Comparison of ENCODE assay signal across 8 cellular contexts in the genomic region with DNA sequence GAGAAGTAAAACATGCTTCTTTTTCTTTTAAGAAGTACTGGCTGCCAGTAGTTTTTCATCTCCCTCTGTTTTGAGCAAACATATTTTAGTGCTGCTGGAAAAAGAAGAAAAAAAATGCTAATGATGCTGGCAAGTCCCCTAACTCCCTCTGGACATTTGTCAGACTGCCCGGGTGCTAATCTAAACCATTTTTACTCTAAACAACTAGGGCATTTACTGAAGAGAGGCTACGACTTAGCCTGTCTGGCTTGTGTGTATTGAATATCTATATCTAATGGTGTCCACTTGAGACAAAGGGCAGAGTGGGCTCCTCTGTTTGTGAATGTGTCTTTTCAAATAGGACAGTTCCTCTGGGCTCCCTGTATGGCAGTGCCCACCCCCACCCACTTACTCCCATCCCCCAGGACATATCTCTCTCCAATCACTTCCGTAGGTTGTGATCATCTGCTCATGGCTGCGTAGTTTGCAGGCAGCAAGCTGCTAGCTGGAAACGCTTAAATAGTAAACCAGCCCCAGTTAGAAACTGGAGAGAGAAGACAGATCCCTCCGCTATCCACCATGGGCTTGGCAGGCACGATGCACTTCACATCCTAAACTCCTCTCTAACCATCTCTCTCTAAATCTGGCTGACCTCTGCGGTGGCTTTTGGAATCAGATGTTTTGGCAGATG. TPM values are rescaled to one million over a fixed set of nuclear protein-coding genes. Genes with fewer than 3 reads are reported as not detected.
DNase-seq lines count a peak whose midpoint lies in the region; ATAC-seq and TF ChIP-seq lines count a peak whose summit lies in the region.

No MANE protein-coding gene starts in this region.

- H3K4me1 ChIP-seq in IMR-90 (ENCODE audit: control insufficient read depth, insufficient read depth, low read length): peaks cover 13% of the 10 kb centered on the region
- H3K4me1 ChIP-seq in spleen: peaks cover 16 to 63% (median 40%) of the 10 kb centered on the region in 6 donors
- H3K4me1 ChIP-seq in OCI-LY7 (ENCODE audit: insufficient read depth, low read length, poor library complexity, severe bottlenecking): peaks cover 19% of the 10 kb centered on the region

- H3K4me1 Mint-ChIP-seq in activated CD4-positive, alpha-beta memory T cell treated with anti-CD3 and anti-CD28 coated beads, Interleukin-2, amount 10 ng/mL, durations not matched to agents 7 days and 5 days: peaks cover 71% of the 10 kb centered on the region

- H3K56ac ChIP-seq in IMR-90 (ENCODE audit: extremely low read depth, insufficient read depth, low read length): peak overlapping the region; percentile 90

- CTCF ChIA-PET in IMR-90 (lab: Yijun Ruan, JAX) (interaction anchor here (0.8 to 1.1 kb wide), 2 partner anchors 18 to 196 kb away, joined by 3 to 5 read pairs; no protein-coding TSS in a partner anchor), OCI-LY7 (lab: Charles Lee; ENCODE audit: unreplicated experiment) (no interaction called here)
- CTCF ChIA-PET in activated CD4-positive, alpha-beta memory T cell treated with anti-CD3 and anti-CD28 coated beads, Interleukin-2, amount 10 ng/mL, durations not matched to agents 7 days and 5 days (lab: Charles Lee): interaction anchor here (0.7 to 1.9 kb wide), 4 partner anchors 17 to 663 kb away, joined by 3 to 6 read pairs (median 4); no protein-coding TSS in a partner anchor

- H3K79me2 ChIP-seq in OCI-LY7 (ENCODE audit: insufficient read depth, low read depth, low read length): no peaks in the 10 kb centered on the region

- peak overlapping the region; percentile 39 to 85; a peak in 3 of 4 replicates for H4K8ac ChIP-seq in IMR-90 (ENCODE audit: low read depth in 2 of 2, low read length in 2 of 2)

- H3K14ac ChIP-seq in IMR-90 (replicated peaks; ENCODE audit: low read depth, low read length): peak overlapping the region; percentile 94

- no peaks in the 10 kb centered on the region for H3K27me3 ChIP-seq in IMR-90 (ENCODE audit: control insufficient read depth, insufficient read depth, low read length)
- no peaks in the 10 kb centered on the region for H3K27me3 ChIP-seq in spleen (replicated peaks in 1 of 7)

- no CpG with 5 or more reads among the region's 8 CpGs for WGBS in IMR-90 (ENCODE audit: extremely low coverage in 2 of 2, insufficient read length in 1 of 2), 2 experiments
- WGBS in spleen, 5 donors: 62 to 77% (median 67%) methylated on average over 8 of the region's 8 CpGs

- peak overlapping the region; percentile 95 for H4K5ac ChIP-seq in IMR-90 (ENCODE audit: low read depth, low read length)

- peak; percentile 50 for ATAC-seq in IMR-90 (ENCODE audit: low read depth)
- peak; percentile 18 to 43 for ATAC-seq in left cardiac atrium
- ATAC-seq in GM21825 (IDR thresholded peaks at IDR 0.05; ENCODE audit: unreplicated experiment): no peak

- dilution Hi-C loops in IMR-90 (cut with HindIII; ENCODE audit: low sequenced_read_pairs, unreplicated experiment): no loop called here

- peak overlapping the region; percentile 85 for H3K27ac Mint-ChIP-seq in activated CD4-positive, alpha-beta memory T cell treated with anti-CD3 and anti-CD28 coated beads, Interleukin-2, amount 10 ng/mL, durations not matched to agents 7 days and 5 days

- H3K27me3 Mint-ChIP-seq in activated CD4-positive, alpha-beta memory T cell treated with anti-CD3 and anti-CD28 coated beads, Interleukin-2, amount 10 ng/mL, durations not matched to agents 7 days and 5 days: no peaks in the 10 kb centered on the region

- H3K27ac ChIP-seq in IMR-90 (ENCODE audit: insufficient read depth, low read length) (peak overlapping the region; percentile 97), spleen (peak overlapping the region; percentile 42 to 77 (median 69)), OCI-LY7 (ENCODE audit: low read depth, low read length, poor library complexity, severe bottlenecking) (no peak overlapping the region)

- H2AK9ac ChIP-seq in IMR-90 (replicated peaks; ENCODE audit: low read depth, low read length, poor library complexity): peak overlapping the region; percentile 55

- in situ Hi-C loops in IMR-90 (cut with MboI; ENCODE audit: low sequenced_read_pairs): no loop called here

- H3K9ac ChIP-seq in IMR-90 (ENCODE audit: low read depth, low read length): peak overlapping the region; percentile 79

- peaks cover 50% of the 10 kb centered on the region for H3K36me3 Mint-ChIP-seq in activated CD4-positive, alpha-beta memory T cell treated with anti-CD3 and anti-CD28 coated beads, Interleukin-2, amount 10 ng/mL, durations not matched to agents 7 days and 5 days (ENCODE audit: low read depth)

- H3K4me3 ChIP-seq in IMR-90 (ENCODE audit: insufficient read depth, low read depth, low read length) (peak overlapping the region; percentile 33; the same call in 1 of the 2 replicates), spleen (peak overlapping the region in 3 of 8 donors; percentile 23 to 46 (median 35)), OCI-LY7 (ENCODE audit: low read depth, low read length, poor library complexity, severe bottlenecking) (no peak overlapping the region)

- peak overlapping the region; percentile 93 for H2BK120ac ChIP-seq in IMR-90 (ENCODE audit: low read depth, low read length)

- BruUV-seq in IMR-90 (replicated peaks; lab: Mats Ljungman, UMichigan) (no TSS peak), OCI-LY7 (replicated peaks; lab: Mats Ljungman, UMichigan) (no TSS peak)

- H4K91ac ChIP-seq in IMR-90 (ENCODE audit: insufficient read depth, low read depth, low read length): peak overlapping the region; percentile 81

- peak overlapping the region; percentile 93 for H2BK5ac ChIP-seq in IMR-90 (ENCODE audit: low read depth, low read length, poor library complexity, severe bottlenecking)

- peak overlapping the region; percentile 90 for H3K23ac ChIP-seq in IMR-90 (ENCODE audit: low read depth, low read length)

- H3K4ac ChIP-seq in IMR-90 (ENCODE audit: low read depth, low read length): peak overlapping the region; percentile 78

- POLR2A ChIA-PET in IMR-90 (lab: Charles Lee; ENCODE audit: unreplicated experiment) (no interaction called here), OCI-LY7 (lab: Charles Lee) (interaction anchor here (0.6 to 1.4 kb wide), 11 partner anchors 11 to 541 kb away, joined by 3 to 7 read pairs (median 3); partner anchors contain the start of gene DOCK10)
- POLR2A ChIA-PET in activated CD4-positive, alpha-beta memory T cell treated with anti-CD3 and anti-CD28 coated beads, Interleukin-2, amount 10 ng/mL, durations not matched to agents 7 days and 5 days (lab: Charles Lee): interaction anchor here (0.6 to 6.9 kb wide), 12 partner anchors 10 to 1038 kb away, joined by 3 to 69 read pairs (median 3); no protein-coding TSS in a partner anchor

- H3K36me3 ChIP-seq in IMR-90 (ENCODE audit: control insufficient read depth, insufficient read depth, low read length) (no peaks in the 10 kb centered on the region), spleen (peaks cover 0 to 6% (median 0%) of the 10 kb centered on the region in 6 donors), OCI-LY7 (ENCODE audit: insufficient read depth, low read length) (no peaks in the 10 kb centered on the region; the same call in 1 of the 2 replicates)

- H2BK15ac ChIP-seq in IMR-90 (ENCODE audit: low read depth, low read length): peak overlapping the region; percentile 64; the same call in 2 of the 3 replicates

- TF ChIP-seq CTCF in IMR-90 (conservative IDR thresholded peaks at IDR 0.05; ENCODE audit: low read depth, low read length): no peak
- no peak for TF ChIP-seq CTCF in spleen (IDR thresholded peaks at IDR 0.05 in 8 of 11, conservative IDR thresholded peaks at IDR 0.05 in 3 of 11)
- TF ChIP-seq CTCF in OCI-LY7 (conservative IDR thresholded peaks at IDR 0.05; ENCODE audit: low read length): no peak

- H2AFZ ChIP-seq in IMR-90 (replicated peaks; ENCODE audit: low read length, poor library complexity) (peak overlapping the region; percentile 82), OCI-LY7 (ENCODE audit: low read length) (no peak overlapping the region)

- no peak for TF ChIP-seq RAD21 in IMR-90 (IDR thresholded peaks at IDR 0.05; ENCODE audit: low read length)

- peak; percentile 59 for DNase-seq in IMR-90
- no peak for DNase-seq in activated CD4-positive, alpha-beta memory T cell treated with anti-CD3 and anti-CD28 coated beads, Interleukin-2, amount 10 ng/mL, durations not matched to agents 7 days and 5 days
- DNase-seq in left cardiac atrium: no peak
- DNase-seq in spleen: no peak
- DNase-seq in OCI-LY7 (ENCODE audit: low spot score): no peak
- no peak for DNase-seq in NCI-H1694 (lab: John Stamatoyannopoulos, UW)
- no peak for DNase-seq in DMS79 (lab: John Stamatoyannopoulos, UW)

- H3K9me3 ChIP-seq in IMR-90 (ENCODE audit: control insufficient read depth, insufficient read depth, low read length): no peaks in the 10 kb centered on the region
- H3K9me3 ChIP-seq in spleen: no peaks in the 10 kb centered on the region
- no peaks in the 10 kb centered on the region for H3K9me3 ChIP-seq in OCI-LY7 (ENCODE audit: low read length)

- peaks cover 8 to 40% of the 10 kb centered on the region in 2 experiments; a peak in 3 of 4 replicates for H3K79me1 ChIP-seq in IMR-90 (ENCODE audit: low read depth in 1 of 2, low read length in 2 of 2)

- peak overlapping the region; percentile 22 for H3K4me3 Mint-ChIP-seq in activated CD4-positive, alpha-beta memory T cell treated with anti-CD3 and anti-CD28 coated beads, Interleukin-2, amount 10 ng/mL, durations not matched to agents 7 days and 5 days

- TF ChIP-seq POLR2A in IMR-90 (IDR thresholded peaks at IDR 0.05; ENCODE audit: low read depth, low read length) (no peak), spleen (IDR thresholded peaks at IDR 0.05) (no peak)

- intact Hi-C loops in IMR-90 (cut with micrococcal nuclease) (no loop called here), left cardiac atrium (cut with DNase I) (no loop called here), spleen (cut with DNase I; ENCODE audit: low total_unique reads) (no loop called here), OCI-LY7 (cut with micrococcal nuclease; ENCODE audit: unreplicated experiment) (no loop called here)

- peak overlapping the region; percentile 66 for H2BK20ac ChIP-seq in IMR-90 (ENCODE audit: low read depth, low read length)

- no peaks in the 10 kb centered on the region for H3K9me3 Mint-ChIP-seq in activated CD4-positive, alpha-beta memory T cell treated with anti-CD3 and anti-CD28 coated beads, Interleukin-2, amount 10 ng/mL, durations not matched to agents 7 days and 5 days

- H3K4me2 ChIP-seq in IMR-90 (ENCODE audit: low read depth, low read length) (peak overlapping the region; percentile 94), OCI-LY7 (ENCODE audit: low read length) (no peak overlapping the region)

- peak overlapping the region; percentile 87 for H3K18ac ChIP-seq in IMR-90 (ENCODE audit: low read depth, low read length)

- H4K20me1 ChIP-seq in IMR-90 (ENCODE audit: insufficient read depth, low read length): no peaks in the 10 kb centered on the region
- no peaks in the 10 kb centered on the region for H4K20me1 ChIP-seq in OCI-LY7 (ENCODE audit: insufficient read depth, low read length)

- peaks cover 4% of the 10 kb centered on the region; the same call in 1 of the 2 replicates for H3K9me1 ChIP-seq in IMR-90 (ENCODE audit: insufficient read depth, low read length)

- peak overlapping the region; percentile 67; the same call in 1 of the 2 replicates for H2AK5ac ChIP-seq in IMR-90 (ENCODE audit: low read depth, low read length)

- H3K9me2 ChIP-seq in OCI-LY7 (ENCODE audit: insufficient read depth, low read length): no peaks in the 10 kb centered on the region

RNA-seq across cellular contexts. Expression of gene DOCK10, which starts 58.4 kb away (rescaled TPM):
- total RNA-seq in IMR-90 (2012; rRNA removed) (63.6 and 75.3 TPM in 2 replicates), left cardiac atrium (1 to 10 TPM; 4.2 to 5.0 TPM), spleen (100 to 1,000 TPM; 130 to 203 (median 180) TPM), OCI-LY7 (2022) (68.2 and 78.2 TPM in 2 replicates)
- polyA plus RNA-seq in IMR-90 (2012; rRNA removed) (46.7 and 58.6 TPM in 2 replicates), spleen (10 to 100 TPM; 12.5 to 19.3 (median 18.3) TPM)
- 15.4 and 38.0 TPM in 2 replicates for polyA plus RNA-seq in IMR-90 (2012; cell fraction: cytosol; rRNA removed)
- polyA plus RNA-seq in IMR-90 (2012; cell fraction: nucleus; rRNA removed; ENCODE audit: low replicate concordance): 38.5 and 130 TPM in 2 replicates
- total RNA-seq in activated CD4-positive, alpha-beta memory T cell treated with anti-CD3 and anti-CD28 coated beads, Interleukin-2, amount 10 ng/mL, durations not matched to agents 7 days and 5 days: 100 to 1,000 TPM; 223 to 239 TPM
- 40.8 and 51.5 TPM in 2 replicates for total RNA-seq in OCI-LY7 (2014; rRNA removed; shearing (Covaris generic))

Comparison
In these comparisons a context has a peak if more than half of its experiments do, and no peak if none do; other contexts are left out.
1. RNA of gene DOCK10, which starts 58.4 kb away (total RNA-seq): 223 to 239 TPM in activated CD4-positive, alpha-beta memory T cell treated with anti-CD3 and anti-CD28 coated beads, Interleukin-2, amount 10 ng/mL, durations not matched to agents 7 days and 5 days, 130 to 203 TPM in spleen, 63.6 to 75.3 TPM in IMR-90 and 40.8 to 78.2 TPM in OCI-LY7; 4.2 to 5.0 TPM in left cardiac atrium; every median in the first group is over 4 times any median in the second.